ENCODE assay signal across 8 cellular contexts in genomic region chr17:59620518-59621259, GRCh38. TPM values are rescaled to one million over a fixed set of nuclear protein-coding genes. Genes with fewer than 3 reads are reported as not detected.
DNase-seq lines count a peak whose midpoint lies in the region; ATAC-seq and TF ChIP-seq lines count a peak whose summit lies in the region.

No MANE protein-coding gene starts in this region.

- peak overlapping the region; percentile 57 to 98 (median 89) for H3K4me3 ChIP-seq in dorsolateral prefrontal cortex

- no peaks in the 10 kb centered on the region for H3K9me3 Mint-ChIP-seq in memory B cell

- no peak for ATAC-seq in memory B cell (ENCODE audit: low read depth)
- ATAC-seq in HG02970 (IDR thresholded peaks at IDR 0.05; ENCODE audit: low FRiP score, unreplicated experiment): no peak

- peak overlapping the region; percentile 97 for H3K27ac Mint-ChIP-seq in memory B cell

- peak overlapping the region; percentile 91 for H3K4me3 Mint-ChIP-seq in memory B cell

- H3K27me3 ChIP-seq in dorsolateral prefrontal cortex: no peaks in the 10 kb centered on the region

- peak; percentile 21 for DNase-seq in NCI-H2029 (lab: John Stamatoyannopoulos, UW)
- no peak for DNase-seq in NCI-H2029 treated with DMSO at 0.1 percent for 48 hours (lab: John Stamatoyannopoulos, UW)
- peak; percentile 29 for DNase-seq in NCI-H2227 treated with DMSO at 0.1 percent for 48 hours (lab: John Stamatoyannopoulos, UW)
- peak; percentile 43 to 47 for DNase-seq in activated CD4-positive, alpha-beta T cell treated with anti-CD3 and anti-CD28 coated beads, Interleukin-2, amount 50 U/mL, for 4 hours
- peak in 4 of 10 donors; percentile 11 to 31 (median 28) for DNase-seq in dorsolateral prefrontal cortex
- peak in 1 of 2 donors; percentile 16 for DNase-seq in memory B cell (ENCODE audit: low spot score in 2 of 2)
- peak; percentile 47 to 54 for DNase-seq in stimulated activated CD8-positive, alpha-beta memory T cell treated with anti-CD3 and anti-CD28 coated beads, Interleukin-15, amount 100 ng/mL, for 48 hours (ENCODE audit: low read depth in 2 of 2)

- TF ChIP-seq CTCF in dorsolateral prefrontal cortex (IDR thresholded peaks at IDR 0.05 in 54 of 56, conservative IDR thresholded peaks at IDR 0.05 in 2 of 56; ENCODE audit: low read depth in 1 of 56, partially characterized antibody in 56 of 56): no peak

- H3K4me1 Mint-ChIP-seq in memory B cell: peaks cover 23% of the 10 kb centered on the region

- intact Hi-C loops in dorsolateral prefrontal cortex (cut with DNase I): loop anchor here (5.0 to 10.0 kb wide), 4 partner anchors 84 to 1106 kb away; partner anchors contain the start of genes PTRH2 (in 2 of the 2), VMP1 (in 2 of the 2), MTMR4 (in 1 of the 2) and RPS6KB1 (in 1 of the 2)

- no peaks in the 10 kb centered on the region for H3K36me3 Mint-ChIP-seq in memory B cell

- peak overlapping the region; percentile 96 to 100 (median 99) for H3K27ac ChIP-seq in dorsolateral prefrontal cortex

- H3K27me3 Mint-ChIP-seq in memory B cell: no peaks in the 10 kb centered on the region

RNA-seq across cellular contexts. Expression of gene CLTC, which starts 1.0 kb away (rescaled TPM):
- 100 to 1,000 TPM; 248 to 525 (median 428) TPM for total RNA-seq in dorsolateral prefrontal cortex

RNA-seq across cellular contexts. Expression of gene DHX40, which starts 55.3 kb away (rescaled TPM):
- total RNA-seq in dorsolateral prefrontal cortex: 10 to 100 TPM; 19.1 to 37.5 (median 26.3) TPM
